ENCODE assay signal across 1 cellular context in genomic region chr19:7639863-7640348, GRCh38.
TF ChIP-seq lines count a peak whose summit lies in the region.

No MANE protein-coding gene starts in this region.

TF ChIP-seq in H1, 55 proteins besides CTCF, POLR2A, EP300 and RAD21:
- TF ChIP-seq ATF2 (IDR thresholded peaks at IDR 0.05; ENCODE audit: low read length) = no peak
- TF ChIP-seq USF2 (IDR thresholded peaks at IDR 0.05; ENCODE audit: low read length) = no peak
- TF ChIP-seq BRCA1 (IDR thresholded peaks at IDR 0.05; ENCODE audit: low read depth, low read length) = no peak
- no peak for TF ChIP-seq SP4 (IDR thresholded peaks at IDR 0.05; ENCODE audit: low read length)
- TF ChIP-seq CHD1 (IDR thresholded peaks at IDR 0.05; ENCODE audit: low read depth, low read length) = no peak
- no peak for TF ChIP-seq TAF7 (optimal IDR thresholded peaks at IDR 0.05; ENCODE audit: borderline replicate concordance, low read depth, low read length)
